In the genomic region with DNA sequence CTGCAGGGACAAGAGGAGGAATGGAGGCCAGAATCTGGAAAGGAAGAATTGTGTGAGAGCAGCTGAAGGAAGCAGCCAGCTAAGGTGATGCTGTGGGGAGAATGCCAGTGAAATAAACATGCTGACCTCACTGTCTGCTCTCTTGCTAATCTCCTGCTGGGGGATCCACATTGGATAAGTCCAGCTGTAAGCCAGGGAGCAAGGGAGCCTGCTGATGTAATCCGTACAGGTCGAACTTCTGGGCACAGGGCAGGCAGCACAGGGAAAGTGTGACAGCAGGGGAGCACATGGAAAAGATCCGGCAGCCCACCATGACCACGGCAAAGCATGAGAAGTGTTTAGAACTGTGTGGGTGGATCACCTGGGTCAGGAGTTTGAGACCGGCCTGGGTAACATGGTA, we compare ENCODE assay signal across 1 cellular context.
TF ChIP-seq lines count a peak whose summit lies in the region.

No MANE protein-coding gene starts in this region.

TF ChIP-seq in IMR-90, 13 proteins besides CTCF, POLR2A, EP300 and RAD21:
- no peak for TF ChIP-seq MAFK (IDR thresholded peaks at IDR 0.05; ENCODE audit: low read depth, low read length)
- TF ChIP-seq FOS (IDR thresholded peaks at IDR 0.05; ENCODE audit: low read depth, low read length) = no peak
- no peak for TF ChIP-seq MXI1 (IDR thresholded peaks at IDR 0.05; ENCODE audit: borderline replicate concordance, low read depth, low read length)
- TF ChIP-seq CHD1 (IDR thresholded peaks at IDR 0.05; ENCODE audit: low read depth, low read length) = no peak
- TF ChIP-seq, protein P1, sequence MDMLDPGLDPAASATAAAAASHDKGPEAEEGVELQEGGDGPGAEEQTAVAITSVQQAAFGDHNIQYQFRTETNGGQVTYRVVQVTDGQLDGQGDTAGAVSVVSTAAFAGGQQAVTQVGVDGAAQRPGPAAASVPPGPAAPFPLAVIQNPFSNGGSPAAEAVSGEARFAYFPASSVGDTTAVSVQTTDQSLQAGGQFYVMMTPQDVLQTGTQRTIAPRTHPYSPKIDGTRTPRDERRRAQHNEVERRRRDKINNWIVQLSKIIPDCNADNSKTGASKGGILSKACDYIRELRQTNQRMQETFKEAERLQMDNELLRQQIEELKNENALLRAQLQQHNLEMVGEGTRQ (IDR thresholded peaks at IDR 0.05; ENCODE audit: low read depth, low read length) = no peak
- TF ChIP-seq, protein P2, sequence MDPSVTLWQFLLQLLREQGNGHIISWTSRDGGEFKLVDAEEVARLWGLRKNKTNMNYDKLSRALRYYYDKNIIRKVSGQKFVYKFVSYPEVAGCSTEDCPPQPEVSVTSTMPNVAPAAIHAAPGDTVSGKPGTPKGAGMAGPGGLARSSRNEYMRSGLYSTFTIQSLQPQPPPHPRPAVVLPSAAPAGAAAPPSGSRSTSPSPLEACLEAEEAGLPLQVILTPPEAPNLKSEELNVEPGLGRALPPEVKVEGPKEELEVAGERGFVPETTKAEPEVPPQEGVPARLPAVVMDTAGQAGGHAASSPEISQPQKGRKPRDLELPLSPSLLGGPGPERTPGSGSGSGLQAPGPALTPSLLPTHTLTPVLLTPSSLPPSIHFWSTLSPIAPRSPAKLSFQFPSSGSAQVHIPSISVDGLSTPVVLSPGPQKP (IDR thresholded peaks at IDR 0.05; ENCODE audit: borderline replicate concordance, low read depth, low read length) = no peak
- no peak for TF ChIP-seq SMC3 (IDR thresholded peaks at IDR 0.05; ENCODE audit: low read depth, low read length)
- no peak for TF ChIP-seq RCOR1 (IDR thresholded peaks at IDR 0.05; ENCODE audit: insufficient replicate concordance, low read length)
- no peak for TF ChIP-seq MAZ (IDR thresholded peaks at IDR 0.05; ENCODE audit: borderline replicate concordance, low read depth, low read length)
TF ChIP-seq in IMR-90: peak in this region for 0.
